In genomic region chr19:18541258-18541991, GRCh38 we compare ENCODE assay signal across 9 cellular contexts. TPM values are rescaled to one million over a fixed set of nuclear protein-coding genes. Genes with fewer than 3 reads are reported as not detected.
DNase-seq lines count a peak whose midpoint lies in the region; ATAC-seq, FAIRE-seq and TF ChIP-seq lines count a peak whose summit lies in the region.
"Had no signal": no experiment of that assay in that cellular context is flagged by ENCODE, and none has a peak within 500 bp of the region (broad histone marks: within the 10 kb centered on the region; RNA-seq: fewer than 3 reads in every experiment).

No MANE protein-coding gene starts in this region.

- H3K9me3 ChIP-seq in HCT116 (ENCODE audit: control insufficient read depth in 1 of 2, insufficient read depth in 1 of 2, low read depth in 1 of 2, low read length in 2 of 2) (no peaks in the 10 kb centered on the region), WERI-Rb-1 (ENCODE audit: severe bottlenecking) (no peaks in the 10 kb centered on the region)
- no peaks in the 10 kb centered on the region for H3K9me3 ChIP-seq in naive thymus-derived CD4-positive, alpha-beta T cell (ENCODE audit: control insufficient read depth in 2 of 3, low read length in 3 of 3)

- no TSS peak for BruUV-seq in HCT116 (replicated peaks; lab: Mats Ljungman, UMichigan)

- no peak overlapping the region for H2AFZ ChIP-seq in HCT116 (ENCODE audit: low read depth, low read length, poor library complexity, severe bottlenecking)

- H3K4me1 ChIP-seq in HCT116 (ENCODE audit: control insufficient read depth in 1 of 2, insufficient read depth in 2 of 2, low read length in 2 of 2), result peaks cover 8 to 18% of the 10 kb centered on the region in 2 experiments
- H3K4me1 ChIP-seq in naive thymus-derived CD4-positive, alpha-beta T cell (ENCODE audit: control insufficient read depth in 2 of 2, insufficient read depth in 2 of 2, low read length in 2 of 2), result peaks cover 15 to 16% of the 10 kb centered on the region in 2 donors

- no peak for TF ChIP-seq RAD21 in HCT116 (IDR thresholded peaks at IDR 0.05; ENCODE audit: low read depth)

- CTCF ChIA-PET in HCT116 (lab: Charles Lee), result no interaction called here
- CTCF ChIA-PET in naive thymus-derived CD4-positive, alpha-beta T cell (lab: Charles Lee), result interaction anchor here (0.6 kb wide), 1 partner anchor 24 kb away, joined by 4 read pairs; no protein-coding TSS in a partner anchor

- H3K27me3 Mint-ChIP-seq in activated naive CD8-positive, alpha-beta T cell treated with anti-CD3 and anti-CD28 coated beads, Interleukin-2, amount 10 ng/mL, durations not matched to agents 7 days and 5 days, result no peaks in the 10 kb centered on the region
- no peaks in the 10 kb centered on the region for H3K27me3 Mint-ChIP-seq in naive thymus-derived CD4-positive, alpha-beta T cell

- H3K36me3 Mint-ChIP-seq in activated naive CD8-positive, alpha-beta T cell treated with anti-CD3 and anti-CD28 coated beads, Interleukin-2, amount 10 ng/mL, durations not matched to agents 7 days and 5 days, result peaks cover 8% of the 10 kb centered on the region
- peaks cover 2 to 14% (median 4%) of the 10 kb centered on the region in 5 donors for H3K36me3 Mint-ChIP-seq in naive thymus-derived CD4-positive, alpha-beta T cell

- peaks cover 17% of the 10 kb centered on the region for H3K79me2 ChIP-seq in HCT116 (ENCODE audit: insufficient read depth, low read length)

- no peak overlapping the region for H3K9ac ChIP-seq in HCT116 (ENCODE audit: low read length)

- DNase-seq in Ammon's horn (ENCODE audit: low spot score), result peak; percentile 33
- DNase-seq in HCT116 (ENCODE audit: low read depth, low spot score), result no peak
- DNase-seq in activated naive CD8-positive, alpha-beta T cell treated with anti-CD3 and anti-CD28 coated beads, Interleukin-2, amount 10 ng/mL, durations not matched to agents 7 days and 5 days, result no peak
- no peak for DNase-seq in naive thymus-derived CD4-positive, alpha-beta T cell
- DNase-seq in DMS53 (lab: John Stamatoyannopoulos, UW), result no peak
- DNase-seq in NOMO-1 treated with dmso at 0.1 percent for 144 hours (lab: John Stamatoyannopoulos, UW; ENCODE audit: unreplicated experiment), result no peak
- no peak for DNase-seq in frontal cortex (ENCODE audit: low spot score in 2 of 2)
- no peak for DNase-seq in WERI-Rb-1
- DNase-seq: NCI-H774 had no signal

- peaks cover 10% of the 10 kb centered on the region for H3K4me1 Mint-ChIP-seq in activated naive CD8-positive, alpha-beta T cell treated with anti-CD3 and anti-CD28 coated beads, Interleukin-2, amount 10 ng/mL, durations not matched to agents 7 days and 5 days
- peaks cover 14 to 31% (median 26%) of the 10 kb centered on the region in 7 donors for H3K4me1 Mint-ChIP-seq in naive thymus-derived CD4-positive, alpha-beta T cell

- H3K27me3 ChIP-seq in HCT116 (ENCODE audit: insufficient read depth, low read length) (no peaks in the 10 kb centered on the region), WERI-Rb-1 (ENCODE audit: insufficient read depth, low read depth, severe bottlenecking) (no peaks in the 10 kb centered on the region)
- no peaks in the 10 kb centered on the region for H3K27me3 ChIP-seq in naive thymus-derived CD4-positive, alpha-beta T cell (ENCODE audit: control insufficient read depth in 2 of 2, insufficient read depth in 2 of 2, low read length in 2 of 2)

- peak overlapping the region; percentile 5 for H3K4me3 Mint-ChIP-seq in activated naive CD8-positive, alpha-beta T cell treated with anti-CD3 and anti-CD28 coated beads, Interleukin-2, amount 10 ng/mL, durations not matched to agents 7 days and 5 days
- peak overlapping the region in 9 of 10 donors; percentile 38 to 95 (median 65) for H3K4me3 Mint-ChIP-seq in naive thymus-derived CD4-positive, alpha-beta T cell

- no peak for TF ChIP-seq POLR2A in HCT116 (IDR thresholded peaks at IDR 0.05; ENCODE audit: borderline replicate concordance, extremely low read depth, insufficient read depth, insufficient read length)

- H3K27ac ChIP-seq in HCT116 (ENCODE audit: low read depth, low read length) (peak overlapping the region; percentile 80), WERI-Rb-1 (no peak overlapping the region)
- peak overlapping the region; percentile 87 for H3K27ac ChIP-seq in naive thymus-derived CD4-positive, alpha-beta T cell (ENCODE audit: low read depth, low read length)

- H3K9me3 Mint-ChIP-seq in activated naive CD8-positive, alpha-beta T cell treated with anti-CD3 and anti-CD28 coated beads, Interleukin-2, amount 10 ng/mL, durations not matched to agents 7 days and 5 days, result no peaks in the 10 kb centered on the region
- no peaks in the 10 kb centered on the region for H3K9me3 Mint-ChIP-seq in naive thymus-derived CD4-positive, alpha-beta T cell

- POLR2A ChIA-PET in HCT116 (lab: Charles Lee), result no interaction called here
- POLR2A ChIA-PET in activated naive CD8-positive, alpha-beta T cell treated with anti-CD3 and anti-CD28 coated beads, Interleukin-2, amount 10 ng/mL, durations not matched to agents 7 days and 5 days (lab: Charles Lee), result interaction anchor here (1.6 kb wide), 1 partner anchor 16 kb away, joined by 13 read pairs; the partner anchor contains the start of gene KXD1
- POLR2A ChIA-PET in naive thymus-derived CD4-positive, alpha-beta T cell (lab: Charles Lee), result interaction anchor here (0.7 to 2.0 kb wide), 4 partner anchors 16 to 47 kb away, joined by 3 to 12 read pairs (median 10); partner anchors contain the start of genes ELL, KXD1, REX1BD and UBA52

- no peak for FAIRE-seq in frontal cortex (lab: Jason Lieb, UNC)

- no peaks in the 10 kb centered on the region for H4K20me1 ChIP-seq in HCT116 (ENCODE audit: insufficient read depth)

- H3K4me3 ChIP-seq in HCT116 (replicated peaks in 1 of 2; ENCODE audit: low read depth in 1 of 2, low read length in 2 of 2) (no peak overlapping the region; a peak in 1 of 4 replicates), WERI-Rb-1 (ENCODE audit: low read depth, low read length) (no peak overlapping the region)
- H3K4me3 ChIP-seq in naive thymus-derived CD4-positive, alpha-beta T cell (ENCODE audit: low read length), result no peak overlapping the region

- peak overlapping the region; percentile 25 for H3K27ac Mint-ChIP-seq in activated naive CD8-positive, alpha-beta T cell treated with anti-CD3 and anti-CD28 coated beads, Interleukin-2, amount 10 ng/mL, durations not matched to agents 7 days and 5 days
- peak overlapping the region; percentile 14 to 97 (median 66) for H3K27ac Mint-ChIP-seq in naive thymus-derived CD4-positive, alpha-beta T cell

- no peaks in the 10 kb centered on the region for H3K9me2 ChIP-seq in HCT116 (ENCODE audit: insufficient read depth)

- no peak for ATAC-seq in HCT116
- ATAC-seq in activated naive CD8-positive, alpha-beta T cell treated with anti-CD3 and anti-CD28 coated beads, Interleukin-2, amount 10 ng/mL, durations not matched to agents 7 days and 5 days (ENCODE audit: low read depth), result no peak
- no peak for ATAC-seq in naive thymus-derived CD4-positive, alpha-beta T cell

- H3K4me2 ChIP-seq in HCT116 (ENCODE audit: low read length), result peak overlapping the region; percentile 97; the same call in 1 of the 2 replicates

- RAD21 ChIA-PET in HCT116 (lab: Charles Lee; ENCODE audit: low non-redundant PET in 1 of 2, low total read pairs in 2 of 2, uncharacterized antibody in 2 of 2, unreplicated experiment in 2 of 2), result no interaction called here

- intact Hi-C loops in HCT116 (cut with micrococcal nuclease), result no loop called here
- intact Hi-C loops in naive thymus-derived CD4-positive, alpha-beta T cell (cut with micrococcal nuclease), result loop anchor here in 1 of 2 donors (5.0 kb wide), 1 partner anchor 96 kb away; the partner anchor contains the start of gene KLHL26

- H3K36me3 ChIP-seq in HCT116 (ENCODE audit: control insufficient read depth in 1 of 2, insufficient read depth in 2 of 2, low read length in 2 of 2) (peaks cover 17 to 21% of the 10 kb centered on the region in 2 experiments; a peak in 3 of 4 replicates), WERI-Rb-1 (peaks cover 41% of the 10 kb centered on the region)
- peaks cover 0 to 44% (median 7%) of the 10 kb centered on the region in 3 experiments for H3K36me3 ChIP-seq in naive thymus-derived CD4-positive, alpha-beta T cell (ENCODE audit: control insufficient read depth in 2 of 3, insufficient read depth in 3 of 3, low read length in 3 of 3)

- TF ChIP-seq CTCF in HCT116 (IDR thresholded peaks at IDR 0.05 in 2 of 3, conservative IDR thresholded peaks at IDR 0.05 in 1 of 3; ENCODE audit: borderline replicate concordance in 1 of 3, insufficient read depth in 1 of 3, low read depth in 2 of 3, low read length in 2 of 3) (no peak), WERI-Rb-1 (IDR thresholded peaks at IDR 0.05; ENCODE audit: low read depth, low read length) (no peak)

RNA-seq across cellular contexts. Expression of gene FKBP8, which starts 1.9 kb away (rescaled TPM):
- 261 TPM for total RNA-seq in HCT116 (2021; ENCODE audit: unreplicated experiment)
- 319 and 380 TPM in 2 replicates for polyA plus RNA-seq in HCT116 (2012)
- total RNA-seq in activated naive CD8-positive, alpha-beta T cell treated with anti-CD3 and anti-CD28 coated beads, Interleukin-2, amount 10 ng/mL, durations not matched to agents 7 days and 5 days, result 100 to 1,000 TPM; 261 to 275 TPM
- 100 to 1,000 TPM; 137 to 241 (median 221) TPM for total RNA-seq in naive thymus-derived CD4-positive, alpha-beta T cell
- polyA plus RNA-seq in naive thymus-derived CD4-positive, alpha-beta T cell, result 100 to 1,000 TPM in 1 of 2 donors, 10 to 100 TPM in 1; 96.9 to 155 TPM
- total RNA-seq in frontal cortex, result 178 TPM

RNA-seq across cellular contexts. Expression of gene KXD1, which starts 16.2 kb away (rescaled TPM):
- total RNA-seq in HCT116 (2021; ENCODE audit: unreplicated experiment) (139 TPM), frontal cortex (14.7 TPM)
- polyA plus RNA-seq in HCT116 (2012), result 212 and 220 TPM in 2 replicates
- total RNA-seq in activated naive CD8-positive, alpha-beta T cell treated with anti-CD3 and anti-CD28 coated beads, Interleukin-2, amount 10 ng/mL, durations not matched to agents 7 days and 5 days, result 100 to 1,000 TPM in 1 of 2 experiments, 10 to 100 TPM in 1; 96.7 to 105 TPM
- total RNA-seq in naive thymus-derived CD4-positive, alpha-beta T cell, result 100 to 1,000 TPM in 2 of 5 experiments, 10 to 100 TPM in 3; 74.7 to 108 (median 99.9) TPM
- 10 to 100 TPM; 70.3 to 78.5 TPM for polyA plus RNA-seq in naive thymus-derived CD4-positive, alpha-beta T cell

RNA-seq across cellular contexts. Expression of gene ELL, which starts 19.6 kb away (rescaled TPM):
- total RNA-seq in HCT116 (2021; ENCODE audit: unreplicated experiment), result 22.9 TPM
- polyA plus RNA-seq in HCT116 (2012), result 14.9 and 19.8 TPM in 2 replicates
- 10 to 100 TPM; 28.5 to 31.2 TPM for total RNA-seq in activated naive CD8-positive, alpha-beta T cell treated with anti-CD3 and anti-CD28 coated beads, Interleukin-2, amount 10 ng/mL, durations not matched to agents 7 days and 5 days
- total RNA-seq in naive thymus-derived CD4-positive, alpha-beta T cell, result 10 to 100 TPM; 18.9 to 70.4 (median 25.0) TPM
- 10 to 100 TPM in 1 of 2 donors, 1 to 10 TPM in 1; 8.9 to 12.6 TPM for polyA plus RNA-seq in naive thymus-derived CD4-positive, alpha-beta T cell
- 7.7 TPM for total RNA-seq in frontal cortex

RNA-seq across cellular contexts. Expression of gene UBA52, which starts 30.2 kb away (rescaled TPM):
- total RNA-seq in HCT116 (2021; ENCODE audit: unreplicated experiment) (1,743 TPM), frontal cortex (742 TPM)
- 3,327 and 3,735 TPM in 2 replicates for polyA plus RNA-seq in HCT116 (2012)
- total RNA-seq in activated naive CD8-positive, alpha-beta T cell treated with anti-CD3 and anti-CD28 coated beads, Interleukin-2, amount 10 ng/mL, durations not matched to agents 7 days and 5 days, result 1,000 to 10,000 TPM; 1,538 to 1,547 TPM
- total RNA-seq in naive thymus-derived CD4-positive, alpha-beta T cell, result 1,000 to 10,000 TPM; 1,563 to 2,429 (median 2,196) TPM
- polyA plus RNA-seq in naive thymus-derived CD4-positive, alpha-beta T cell, result 1,000 to 10,000 TPM; 2,042 to 2,197 TPM

RNA-seq across cellular contexts. Expression of gene REX1BD, which starts 47.2 kb away (rescaled TPM):
- 97.1 TPM for total RNA-seq in HCT116 (2021; ENCODE audit: unreplicated experiment)
- polyA plus RNA-seq in HCT116 (2012), result 107 and 110 TPM in 2 replicates
- total RNA-seq in activated naive CD8-positive, alpha-beta T cell treated with anti-CD3 and anti-CD28 coated beads, Interleukin-2, amount 10 ng/mL, durations not matched to agents 7 days and 5 days, result 100 to 1,000 TPM; 105 to 109 TPM
- 100 to 1,000 TPM in 4 of 5 experiments, 10 to 100 TPM in 1; 83.9 to 152 (median 116) TPM for total RNA-seq in naive thymus-derived CD4-positive, alpha-beta T cell
- polyA plus RNA-seq in naive thymus-derived CD4-positive, alpha-beta T cell, result 100 to 1,000 TPM; 164 to 197 TPM
- total RNA-seq in frontal cortex, result 17.1 TPM
